31 cellular contexts compared by ENCODE assay signal in the genomic region with DNA sequence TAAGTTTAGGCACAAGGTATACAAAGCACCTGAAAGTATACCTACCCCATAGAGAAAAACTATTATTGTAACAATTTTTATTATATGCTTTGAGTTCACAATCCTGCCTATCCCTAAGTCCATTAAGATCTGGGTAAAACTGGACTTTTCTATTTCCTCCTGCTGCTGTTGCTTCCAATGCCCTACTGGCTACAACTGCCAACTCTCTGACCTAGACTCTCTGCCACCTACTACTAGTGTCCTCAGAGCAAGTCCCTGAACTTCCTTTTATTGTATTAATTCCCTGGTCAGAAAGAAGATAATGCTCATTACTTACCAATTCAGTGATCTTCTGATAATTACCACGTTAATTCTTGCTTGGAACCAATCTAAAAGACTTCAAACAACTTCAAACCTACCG.
"Had no signal": no experiment of that assay in that cellular context is flagged by ENCODE, and none has a peak within 500 bp of the region (broad histone marks: within the 10 kb centered on the region; RNA-seq: fewer than 3 reads in every experiment).

No MANE protein-coding gene starts in this region.

- H3K36me3 ChIP-seq: adrenal gland, breast epithelium, MG63, Peyer's patch, SJSA1 had no signal

- H3K4me3 ChIP-seq: adrenal gland, body of pancreas, breast epithelium, MG63, Peyer's patch, SJSA1 had no signal

- H3K9me3 ChIP-seq: adrenal gland, body of pancreas, breast epithelium, MG63, Peyer's patch, SJSA1 had no signal

- H3K27ac ChIP-seq: body of pancreas, breast epithelium, Peyer's patch, SJSA1 had no signal

- H3K27me3 ChIP-seq: adrenal gland, body of pancreas, breast epithelium, MG63, Peyer's patch, SJSA1 had no signal

- DNase-seq: activated CD4-positive, alpha-beta T cell treated with anti-CD3 and anti-CD28 coated beads, Interleukin-2, amount 10 ng/mL, durations not matched to agents 24 days and 14 days; activated CD4-positive, alpha-beta T cell treated with anti-CD3 and anti-CD28 coated beads, Interleukin-2, amount 50 U/mL, for 4 hours; activated CD8-positive, alpha-beta memory T cell treated with anti-CD3 and anti-CD28 coated beads, Interleukin-2, amount 50 U/mL, for 4 hours; activated CD8-positive, alpha-beta T cell treated with anti-CD3 and anti-CD28 coated beads, Interleukin-2, amount 10 ng/mL, durations not matched to agents 7 days and 5 days; activated gamma-delta T cell treated with Interleukin-2 at 50 U/mL for 16 hours; activated naive CD4-positive, alpha-beta T cell treated with anti-CD3 and anti-CD28 coated beads for 36 hours; activated T-cell treated with anti-CD3 and anti-CD28 coated beads for 4 hours; activated T-cell treated with anti-CD3 and anti-CD28 coated beads, Interleukin-2, amount 50 U/mL, for 4 hours; body of pancreas; cerebellar nuclear complex; Kasumi-1; KG1; MG63; NCI-H1048; NCI-H1694 treated with DMSO at 0.1 percent for 48 hours; NCI-H2029; NCI-H345; NCI-H524 treated with DMSO at 0.1 percent for 48 hours; NCI-H748 treated with DMSO at 0.1 percent for 48 hours; NK-92 treated with Interleukin-12 subunit alpha and Interleukin-12 subunit beta, amount 100 ng/mL, for 24 hours; PC-3; Peyer's patch; RPMI8226; SHP77 treated with DMSO at 0.1 percent for 48 hours; SW 1271; T-helper 1 cell; T-helper 2 cell; T-helper 9 cell had no signal
